In genomic region chr19:745138-745537, GRCh38 we compare ENCODE assay signal across 1 cellular context.
TF ChIP-seq lines count a peak whose summit lies in the region.
"Not testable (repeated sequence)": the region's sequence is repeated elsewhere in the genome, so short reads cannot be mapped to it uniquely, and the experiment has no call there.

No MANE protein-coding gene starts in this region.

TF ChIP-seq in K562, 482 proteins besides CTCF, POLR2A, EP300 and RAD21:
- TF ChIP-seq, protein P1, sequence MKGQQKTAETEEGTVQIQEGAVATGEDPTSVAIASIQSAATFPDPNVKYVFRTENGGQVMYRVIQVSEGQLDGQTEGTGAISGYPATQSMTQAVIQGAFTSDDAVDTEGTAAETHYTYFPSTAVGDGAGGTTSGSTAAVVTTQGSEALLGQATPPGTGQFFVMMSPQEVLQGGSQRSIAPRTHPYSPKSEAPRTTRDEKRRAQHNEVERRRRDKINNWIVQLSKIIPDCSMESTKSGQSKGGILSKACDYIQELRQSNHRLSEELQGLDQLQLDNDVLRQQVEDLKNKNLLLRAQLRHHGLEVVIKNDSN (CRISPR knock-in tag; IDR thresholded peaks at IDR 0.05) = peak; percentile 37; the same call in 1 of the 2 replicates
- not testable (repeated sequence) for TF ChIP-seq NR2C2 (CRISPR knock-in tag; IDR thresholded peaks at IDR 0.05); NR2C1 (IDR thresholded peaks at IDR 0.05)
- TF ChIP-seq NR2C2 (tag; IDR thresholded peaks at IDR 0.05) = 0 out of 2 replicates have a peak, but pooled peaks have one; percentile 18
- peak; percentile 81 for TF ChIP-seq ESRRA (IDR thresholded peaks at IDR 0.05; ENCODE audit: borderline replicate concordance, low read depth)
- TF ChIP-seq NR2C1 (tag; IDR thresholded peaks at IDR 0.05) = peak; percentile 69
- TF ChIP-seq ETV1 (tag; conservative IDR thresholded peaks at IDR 0.05; ENCODE audit: low read depth) = peak; percentile 71; the same call in 1 of the 2 replicates
- peak; percentile 46; the same call in 1 of the 2 replicates for TF ChIP-seq RAD51 (IDR thresholded peaks at IDR 0.05; ENCODE audit: borderline replicate concordance, low read depth)
- peak; percentile 50; the same call in 1 of the 2 replicates for TF ChIP-seq USF2 (CRISPR knock-in tag; IDR thresholded peaks at IDR 0.05)
